9 cellular contexts compared by ENCODE assay signal in the genomic region with DNA sequence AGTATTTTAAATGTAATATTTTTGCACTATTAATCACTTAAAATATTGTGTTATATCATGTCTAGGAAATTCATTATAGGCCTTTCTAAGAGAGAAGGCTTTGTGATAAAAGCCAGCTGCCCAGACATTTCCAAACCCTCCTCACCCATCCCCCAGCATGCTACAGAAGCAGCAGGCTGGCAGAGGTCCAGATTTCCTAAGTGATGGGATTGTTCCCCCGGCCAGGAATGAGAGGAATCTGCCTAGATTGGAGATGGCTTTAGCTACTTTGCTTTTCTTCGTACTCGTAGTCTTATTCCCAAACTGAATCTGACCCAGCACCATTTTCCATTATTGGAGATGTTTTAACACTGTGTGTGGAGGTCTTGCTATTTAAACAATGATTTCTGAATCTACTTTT. TPM values are rescaled to one million over a fixed set of nuclear protein-coding genes. Genes with fewer than 3 reads are reported as not detected.
DNase-seq lines count a peak whose midpoint lies in the region; ATAC-seq and TF ChIP-seq lines count a peak whose summit lies in the region.
"Had no signal": no experiment of that assay in that cellular context is flagged by ENCODE, and none has a peak within 500 bp of the region (broad histone marks: within the 10 kb centered on the region; RNA-seq: fewer than 3 reads in every experiment).

No MANE protein-coding gene starts in this region.

- no peak for ATAC-seq in activated T-cell treated with anti-CD3 and anti-CD28 coated beads, Interleukin-2, amount 50 U/mL, for 72 hours (replicated peaks in 1 of 2)

- H3K27me3 Mint-ChIP-seq in endothelial cell (ENCODE audit: unreplicated experiment) (no peaks in the 10 kb centered on the region), nephron (ENCODE audit: low read depth) (no peaks in the 10 kb centered on the region)
- peaks cover 14% of the 10 kb centered on the region for H3K27me3 Mint-ChIP-seq in activated T-cell treated with anti-CD3 and anti-CD28 coated beads, Interleukin-2, amount 50 U/mL, for 72 hours (ENCODE audit: low read depth)
- H3K27me3 Mint-ChIP-seq: naive B cell had no signal

- H3K4me1 Mint-ChIP-seq in endothelial cell (ENCODE audit: unreplicated experiment) (peaks cover 44% of the 10 kb centered on the region), nephron (peaks cover 63% of the 10 kb centered on the region)
- H3K4me1 Mint-ChIP-seq in activated T-cell treated with anti-CD3 and anti-CD28 coated beads, Interleukin-2, amount 50 U/mL, for 72 hours (ENCODE audit: low read depth), result no peaks in the 10 kb centered on the region

- no peak for TF ChIP-seq CTCF in endothelial cell (IDR thresholded peaks at IDR 0.05; ENCODE audit: unreplicated experiment)
- no peak for TF ChIP-seq CTCF in nephron (IDR thresholded peaks at IDR 0.05; ENCODE audit: unreplicated experiment in 3 of 3)
- no peak for TF ChIP-seq CTCF in GM10266 (IDR thresholded peaks at IDR 0.05; ENCODE audit: control insufficient read depth, insufficient read depth, low read depth, missing control alignments)

- H3K27ac Mint-ChIP-seq in endothelial cell (ENCODE audit: unreplicated experiment), result peak overlapping the region; percentile 65
- peak overlapping the region; percentile 95 to 96 (median 95) for H3K27ac Mint-ChIP-seq in nephron
- H3K27ac Mint-ChIP-seq in activated T-cell treated with anti-CD3 and anti-CD28 coated beads, Interleukin-2, amount 50 U/mL, for 72 hours, result no peak overlapping the region

- H3K9me3 Mint-ChIP-seq in endothelial cell (ENCODE audit: unreplicated experiment) (no peaks in the 10 kb centered on the region), nephron (no peaks in the 10 kb centered on the region)
- no peaks in the 10 kb centered on the region for H3K9me3 Mint-ChIP-seq in activated T-cell treated with anti-CD3 and anti-CD28 coated beads, Interleukin-2, amount 50 U/mL, for 72 hours
- H3K9me3 Mint-ChIP-seq: naive B cell had no signal

- H3K4me3 Mint-ChIP-seq in endothelial cell (ENCODE audit: unreplicated experiment) (no peak overlapping the region), nephron (peak overlapping the region; percentile 36 to 64 (median 54))
- no peak overlapping the region for H3K4me3 Mint-ChIP-seq in activated T-cell treated with anti-CD3 and anti-CD28 coated beads, Interleukin-2, amount 50 U/mL, for 72 hours
- H3K4me3 Mint-ChIP-seq: naive B cell had no signal

- H3K36me3 Mint-ChIP-seq in endothelial cell (ENCODE audit: low read depth, unreplicated experiment), result peaks cover 4% of the 10 kb centered on the region
- no peaks in the 10 kb centered on the region for H3K36me3 Mint-ChIP-seq in nephron (ENCODE audit: low read depth)
- H3K36me3 Mint-ChIP-seq in activated T-cell treated with anti-CD3 and anti-CD28 coated beads, Interleukin-2, amount 50 U/mL, for 72 hours (ENCODE audit: insufficient read depth in 2 of 2), result no peaks in the 10 kb centered on the region

- DNase-seq in ELR (ENCODE audit: low read depth) (peak; percentile 43), NCI-H446 treated with DMSO at 0.1 percent for 48 hours (lab: John Stamatoyannopoulos, UW) (peak; percentile 44), endothelial cell (ENCODE audit: low spot score) (peak; percentile 50), inferior parietal cortex (ENCODE audit: extremely low spot score) (no peak), GM10266 (ENCODE audit: extremely low spot score) (no peak), DMS114 treated with DMSO at 0.1 percent for 48 hours (lab: John Stamatoyannopoulos, UW; ENCODE audit: unreplicated experiment) (no peak)
- no peak for DNase-seq in activated T-cell treated with anti-CD3 and anti-CD28 coated beads, Interleukin-2, amount 50 U/mL, for 72 hours
- DNase-seq: naive B cell had no signal

RNA-seq across cellular contexts. Expression of gene CDK14, which starts 29.4 kb away (rescaled TPM):
- total RNA-seq in endothelial cell (ENCODE audit: unreplicated experiment), result 30.2 TPM
- total RNA-seq in activated T-cell treated with anti-CD3 and anti-CD28 coated beads, Interleukin-2, amount 50 U/mL, for 72 hours, result 1 to 10 TPM in 1 of 2 donors, under 1 TPM in 1; 0.49 to 1.7 TPM

Comparison
In these comparisons a context has a peak if more than half of its experiments do, and no peak if none do; other contexts are left out.
1. DNase-seq: peak in ELR (single experiment), NCI-H446 treated with DMSO at 0.1 percent for 48 hours (single experiment) and endothelial cell (single experiment); none in activated T-cell treated with anti-CD3 and anti-CD28 coated beads, Interleukin-2, amount 50 U/mL, for 72 hours (0 of 2), inferior parietal cortex (single experiment), GM10266 (single experiment) and DMS114 treated with DMSO at 0.1 percent for 48 hours (single experiment).
2. H3K4me3 Mint-ChIP-seq: peak in nephron (3 of 3); none in endothelial cell (single experiment) and activated T-cell treated with anti-CD3 and anti-CD28 coated beads, Interleukin-2, amount 50 U/mL, for 72 hours (0 of 2).
3. RNA of gene CDK14, which starts 29.4 kb away (total RNA-seq): 30.2 TPM in endothelial cell (single experiment); 0.49 to 1.7 TPM in activated T-cell treated with anti-CD3 and anti-CD28 coated beads, Interleukin-2, amount 50 U/mL, for 72 hours; every median in the first group is over 10 times any median in the second.